ENCODE assay signal across 8 cellular contexts in genomic region chr3:184174278-184174645, GRCh38. TPM values are rescaled to one million over a fixed set of nuclear protein-coding genes. Genes with fewer than 3 reads are reported as not detected.
A peak's percentile ranks its signal among the peaks of the same experiment; 100 is the strongest.
DNase-seq lines count a peak whose midpoint lies in the region; ATAC-seq and TF ChIP-seq lines count a peak whose summit lies in the region.

No MANE protein-coding gene starts in this region.

- no peaks in the 10 kb centered on the region for H3K9me2 ChIP-seq in SK-N-SH

- TF ChIP-seq RAD21 in SK-N-SH (IDR thresholded peaks at IDR 0.05; ENCODE audit: low read length), result 0 out of 2 replicates have a peak, but pooled peaks have one; percentile 4

- peak overlapping the region; percentile 98 for H3K4me3 Mint-ChIP-seq in endodermal cell

- ATAC-seq in SK-N-SH treated with all-trans-retinoic acid at 6 μM for 48 hours (no peak), HG03342 (IDR thresholded peaks at IDR 0.05; ENCODE audit: unreplicated experiment) (no peak)

- H4K20me1 ChIP-seq in SK-N-SH (ENCODE audit: insufficient read depth) (peaks cover 26% of the 10 kb centered on the region), smooth muscle cell (ENCODE audit: low read depth) (peaks cover 33% of the 10 kb centered on the region)

- H3K9me3 ChIP-seq in SK-N-SH (no peaks in the 10 kb centered on the region), endodermal cell (ENCODE audit: control insufficient read depth, low read length) (no peaks in the 10 kb centered on the region), smooth muscle cell (replicated peaks; ENCODE audit: low read depth) (no peaks in the 10 kb centered on the region)

- H3K9ac ChIP-seq in SK-N-SH (no peak overlapping the region), endodermal cell (ENCODE audit: extremely low read depth, low read length, poor library complexity, severe bottlenecking) (no peak overlapping the region), smooth muscle cell (ENCODE audit: low read depth) (peak overlapping the region; percentile 13)

- no peak for TF ChIP-seq EP300 in SK-N-SH (IDR thresholded peaks at IDR 0.05; ENCODE audit: borderline replicate concordance in 1 of 2, low read depth in 1 of 2, low read length in 1 of 2)

- H3F3A ChIP-seq in SK-N-SH (replicated peaks; ENCODE audit: insufficient read depth) (peaks cover 37% of the 10 kb centered on the region), smooth muscle cell (ENCODE audit: low read depth) (peaks cover 54% of the 10 kb centered on the region)

- CTCF ChIA-PET in SK-N-SH (lab: Yijun Ruan, JAX), result interaction anchor here (0.8 to 7.0 kb wide), 8 partner anchors 11 to 278 kb away, joined by 3 to 30 read pairs (median 4); partner anchors contain the start of genes ABCF3 and EEF1AKMT4

- TF ChIP-seq POLR2A in NB4 (IDR thresholded peaks at IDR 0.05; ENCODE audit: extremely low read depth, insufficient read length), result no peak

- H3K27me3 ChIP-seq in SK-N-SH (ENCODE audit: insufficient read depth) (no peaks in the 10 kb centered on the region), endodermal cell (ENCODE audit: control insufficient read depth, insufficient read depth, low read length, poor library complexity, severe bottlenecking) (no peaks in the 10 kb centered on the region), smooth muscle cell (ENCODE audit: low read depth) (no peaks in the 10 kb centered on the region)

- H3K36me3 ChIP-seq in SK-N-SH (replicated peaks in 1 of 2; ENCODE audit: control insufficient read depth in 1 of 2, insufficient read depth in 2 of 2, low read length in 1 of 2), result peaks cover 29 to 59% of the 10 kb centered on the region in 2 experiments
- H3K36me3 ChIP-seq in endodermal cell (ENCODE audit: control insufficient read depth, insufficient read depth, low read length), result peaks cover 47% of the 10 kb centered on the region
- H3K36me3 ChIP-seq in smooth muscle cell (ENCODE audit: low read depth), result no peaks in the 10 kb centered on the region

- no peaks in the 10 kb centered on the region for H3K27me3 Mint-ChIP-seq in endodermal cell (ENCODE audit: insufficient read depth)

- DNase-seq in SK-N-SH (no peak), NB4 (ENCODE audit: low read depth) (no peak), endodermal cell (peak; percentile 55), smooth muscle cell (lab: John Stamatoyannopoulos, UW; ENCODE audit: unreplicated experiment) (no peak), COLO668 (lab: John Stamatoyannopoulos, UW; ENCODE audit: unreplicated experiment) (no peak), kidney glomerular epithelial cell (lab: John Stamatoyannopoulos, UW) (no peak)

- H3K27ac Mint-ChIP-seq in endodermal cell, result peak overlapping the region; percentile 91

- H3K4me3 ChIP-seq in SK-N-SH (ENCODE audit: low read depth in 2 of 2, low read length in 1 of 2) (no peak overlapping the region), NB4 (ENCODE audit: low read depth, low read length) (peak overlapping the region; percentile 14), endodermal cell (ENCODE audit: low read length) (no peak overlapping the region), smooth muscle cell (no peak overlapping the region)

- peaks cover 19% of the 10 kb centered on the region for H3K4me1 Mint-ChIP-seq in endodermal cell

- peaks cover 22 to 29% of the 10 kb centered on the region in 2 experiments for H3K4me1 ChIP-seq in SK-N-SH (ENCODE audit: control insufficient read depth in 1 of 2, insufficient read depth in 2 of 2, low read depth in 1 of 2, low read length in 1 of 2)
- peaks cover 15% of the 10 kb centered on the region for H3K4me1 ChIP-seq in endodermal cell (ENCODE audit: control insufficient read depth, insufficient read depth, low read length)
- peaks cover 24% of the 10 kb centered on the region for H3K4me1 ChIP-seq in smooth muscle cell (ENCODE audit: low read depth)

- POLR2A ChIA-PET in SK-N-SH (lab: Yijun Ruan, JAX), result interaction anchor here (0.6 to 1.8 kb wide), 3 partner anchors 8 to 18 kb away, joined by 3 to 6 read pairs (median 4); partner anchors contain the start of gene ABCF3

- TF ChIP-seq CTCF in SK-N-SH (IDR thresholded peaks at IDR 0.05) (no peak), NB4 (IDR thresholded peaks at IDR 0.05; ENCODE audit: low read depth, low read length) (no peak), endodermal cell (conservative IDR thresholded peaks at IDR 0.05) (no peak), smooth muscle cell (IDR thresholded peaks at IDR 0.05; ENCODE audit: borderline replicate concordance, insufficient read depth, poor library complexity, severe bottlenecking) (no peak)

- peaks cover 41% of the 10 kb centered on the region for H3K79me2 ChIP-seq in SK-N-SH (ENCODE audit: insufficient read depth)
- peaks cover 33% of the 10 kb centered on the region for H3K79me2 ChIP-seq in smooth muscle cell (ENCODE audit: low read depth)

- H3K9me3 Mint-ChIP-seq in endodermal cell, result no peaks in the 10 kb centered on the region

- H3K36me3 Mint-ChIP-seq in endodermal cell (ENCODE audit: low read depth), result peaks cover 50% of the 10 kb centered on the region

- H3K27ac ChIP-seq in SK-N-SH (ENCODE audit: low read depth in 2 of 2, low read length in 1 of 2) (peak overlapping the region; percentile 32 to 87; a peak in 3 of 4 replicates), endodermal cell (ENCODE audit: low read depth, low read length) (no peak overlapping the region), smooth muscle cell (ENCODE audit: low read depth) (peak overlapping the region; percentile 61)

- 24% methylated on average over 4 of the region's 4 CpGs for WGBS in SK-N-SH (ENCODE audit: low lambda C conversion rate)
- 22% methylated on average over 4 of the region's 4 CpGs; no CpG with 5 or more reads in 1 of the 2 experiments for WGBS in endodermal cell (ENCODE audit: insufficient coverage in 1 of 2, insufficient read length in 1 of 2), 2 experiments
- WGBS in smooth muscle cell (ENCODE audit: low lambda C conversion rate), result 19% methylated on average over 4 of the region's 4 CpGs

- H3K4me2 ChIP-seq in SK-N-SH (peak overlapping the region; percentile 52; the same call in 1 of the 2 replicates), smooth muscle cell (no peak overlapping the region)

- H2AFZ ChIP-seq in SK-N-SH (ENCODE audit: low read depth) (no peak overlapping the region), smooth muscle cell (ENCODE audit: low read depth) (no peak overlapping the region)

TF ChIP-seq in SK-N-SH, 30 proteins besides CTCF, POLR2A, EP300 and RAD21:
- TF ChIP-seq FOXJ3 (CRISPR knock-in tag; IDR thresholded peaks at IDR 0.05), result no peak

TF ChIP-seq in SK-N-SH treated with all-trans-retinoic acid at 6 μM for 48 hours, 23 proteins besides CTCF, POLR2A, EP300 and RAD21 (continues in another document):
- TF ChIP-seq ARNTL (CRISPR knock-in tag; IDR thresholded peaks at IDR 0.05; ENCODE audit: borderline replicate concordance, low read depth) (no peak), ZNF70 (CRISPR knock-in tag; IDR thresholded peaks at IDR 0.05) (no peak), ZC3H10 (CRISPR knock-in tag; IDR thresholded peaks at IDR 0.05) (no peak), OSR1 (CRISPR knock-in tag; IDR thresholded peaks at IDR 0.05) (no peak), TOX (CRISPR knock-in tag; IDR thresholded peaks at IDR 0.05; ENCODE audit: borderline replicate concordance) (no peak)

RNA-seq across cellular contexts. Expression of gene AP2M1, which starts 0.4 kb away (rescaled TPM):
- 645 and 759 TPM in 2 replicates for polyA plus RNA-seq in SK-N-SH (2012; rRNA removed)
- polyA plus RNA-seq in SK-N-SH (2012; cell fraction: cytosol; rRNA removed), result 537 and 665 TPM in 2 replicates
- 480 and 683 TPM in 2 replicates for polyA plus RNA-seq in SK-N-SH (2012; cell fraction: nucleus; rRNA removed)
- 100 to 1,000 TPM; 412 to 450 TPM for total RNA-seq in endodermal cell
- polyA plus RNA-seq in endodermal cell (2013, experiment 1 of 2), result 350 TPM
- 319 TPM for polyA plus RNA-seq in endodermal cell (2013, experiment 2 of 2)
- 444 and 464 TPM in 2 replicates for total RNA-seq in smooth muscle cell
- 772 and 784 TPM in 2 replicates for polyA plus RNA-seq in smooth muscle cell

RNA-seq across cellular contexts. Expression of gene ABCF3, which starts 11.7 kb away (rescaled TPM):
- polyA plus RNA-seq in SK-N-SH (2012; rRNA removed) (55.6 and 59.2 TPM in 2 replicates), smooth muscle cell (46.3 and 69.1 TPM in 2 replicates)
- polyA plus RNA-seq in SK-N-SH (2012; cell fraction: cytosol; rRNA removed), result 23.3 and 30.6 TPM in 2 replicates
- 148 and 153 TPM in 2 replicates for polyA plus RNA-seq in SK-N-SH (2012; cell fraction: nucleus; rRNA removed)
- total RNA-seq in endodermal cell (10 to 100 TPM; 57.6 to 57.8 TPM), smooth muscle cell (34.6 and 40.4 TPM in 2 replicates)
- polyA plus RNA-seq in endodermal cell (2013, experiment 1 of 2), result 42.9 TPM
- 32.9 TPM for polyA plus RNA-seq in endodermal cell (2013, experiment 2 of 2)

RNA-seq across cellular contexts. Expression of gene DVL3, which starts 19.1 kb away (rescaled TPM):
- polyA plus RNA-seq in SK-N-SH (2012; rRNA removed), result 29.6 and 30.1 TPM in 2 replicates
- polyA plus RNA-seq in SK-N-SH (2012; cell fraction: cytosol; rRNA removed), result 16.3 and 19.3 TPM in 2 replicates
- 117 and 125 TPM in 2 replicates for polyA plus RNA-seq in SK-N-SH (2012; cell fraction: nucleus; rRNA removed)
- total RNA-seq in endodermal cell, result 10 to 100 TPM; 90.5 to 95.1 TPM
- polyA plus RNA-seq in endodermal cell (2013, experiment 1 of 2), result 84.3 TPM
- 76.5 TPM for polyA plus RNA-seq in endodermal cell (2013, experiment 2 of 2)
- 40.2 and 42.5 TPM in 2 replicates for total RNA-seq in smooth muscle cell
- polyA plus RNA-seq in smooth muscle cell, result 87.7 and 122 TPM in 2 replicates

RNA-seq across cellular contexts. Expression of gene EIF2B5, which starts 39.1 kb away (rescaled TPM):
- polyA plus RNA-seq in SK-N-SH (2012; rRNA removed) (46.8 and 61.5 TPM in 2 replicates), smooth muscle cell (32.3 and 50.4 TPM in 2 replicates)
- 36.1 and 42.9 TPM in 2 replicates for polyA plus RNA-seq in SK-N-SH (2012; cell fraction: cytosol; rRNA removed)
- polyA plus RNA-seq in SK-N-SH (2012; cell fraction: nucleus; rRNA removed), result 113 and 133 TPM in 2 replicates
- total RNA-seq in endodermal cell (10 to 100 TPM; 33.4 to 37.5 TPM), smooth muscle cell (23.5 and 25.3 TPM in 2 replicates)
- 43.1 TPM for polyA plus RNA-seq in endodermal cell (2013, experiment 1 of 2)
- polyA plus RNA-seq in endodermal cell (2013, experiment 2 of 2), result 32.9 TPM

RNA-seq across cellular contexts. Expression of gene VWA5B2, which starts 55.1 kb away (rescaled TPM):
- polyA plus RNA-seq in SK-N-SH (2012; rRNA removed), result 0.08 and 0.19 TPM in 2 replicates
- polyA plus RNA-seq in SK-N-SH (2012; cell fraction: cytosol; rRNA removed), result 0.05 and 0.20 TPM in 2 replicates
- polyA plus RNA-seq in SK-N-SH (2012; cell fraction: nucleus; rRNA removed), result 0.98 and 1.8 TPM in 2 replicates
- under 1 TPM; 0.62 to 0.97 TPM for total RNA-seq in endodermal cell
- polyA plus RNA-seq in endodermal cell (2013, experiment 1 of 2), result 0.18 TPM
- polyA plus RNA-seq in endodermal cell (2013, experiment 2 of 2), result 0.21 TPM
- total RNA-seq in smooth muscle cell, result not detected in 2 replicates
- 0.70 TPM in 1 of 2 replicates, not detected in the other for polyA plus RNA-seq in smooth muscle cell
